Comparison of ENCODE assay signal across 23 cellular contexts in genomic region chr5:172015346-172015745, GRCh38.
"Had no signal": no experiment of that assay in that cellular context is flagged by ENCODE, and none has a peak within 500 bp of the region (broad histone marks: within the 10 kb centered on the region; RNA-seq: fewer than 3 reads in every experiment).

No MANE protein-coding gene starts in this region.

- H3K4me1 Mint-ChIP-seq: activated naive CD4-positive, alpha-beta T cell treated with anti-CD3 and anti-CD28 coated beads, Interleukin-2, amount 50 U/mL, for 24 hours; central memory CD8-positive, alpha-beta T cell had no signal

- ATAC-seq: Right ventricle myocardium inferior had no signal

- DNase-seq: activated CD4-positive, alpha-beta T cell treated with anti-CD3 and anti-CD28 coated beads for 48 hours; activated CD4-positive, alpha-beta T cell treated with anti-CD3 and anti-CD28 coated beads, Interleukin-2, amount 50 U/mL, for 4 hours; activated CD8-positive, alpha-beta memory T cell treated with anti-CD3 and anti-CD28 coated beads for 24 hours; activated effector memory CD4-positive, alpha-beta T cell treated with Interleukin-2 at 50 U/mL for 16 hours; activated naive CD4-positive, alpha-beta T cell; amygdala; MG63; NCI-H1105; NCI-H1436; NCI-H1694 treated with DMSO at 0.1 percent for 48 hours; NCI-H2029 treated with DMSO at 0.1 percent for 48 hours; NCI-H345; NCI-H510A; NCI-H526 treated with DMSO at 0.1 percent for 48 hours; NCI-H82; RPMI8226; T-helper 1 cell; WERI-Rb-1 had no signal

- H3K4me3 Mint-ChIP-seq: activated naive CD4-positive, alpha-beta T cell treated with anti-CD3 and anti-CD28 coated beads, Interleukin-2, amount 50 U/mL, for 24 hours; brain; central memory CD8-positive, alpha-beta T cell had no signal

- H3K36me3 Mint-ChIP-seq: activated naive CD4-positive, alpha-beta T cell treated with anti-CD3 and anti-CD28 coated beads, Interleukin-2, amount 50 U/mL, for 24 hours; brain had no signal

- H3K4me3 ChIP-seq: MG63, SK-N-MC had no signal

- H3K27ac ChIP-seq: SK-N-MC, WERI-Rb-1 had no signal

- H3K27ac Mint-ChIP-seq: activated naive CD4-positive, alpha-beta T cell treated with anti-CD3 and anti-CD28 coated beads, Interleukin-2, amount 50 U/mL, for 24 hours; brain had no signal

- H3K9me3 Mint-ChIP-seq: activated naive CD4-positive, alpha-beta T cell treated with anti-CD3 and anti-CD28 coated beads, Interleukin-2, amount 50 U/mL, for 24 hours; brain; central memory CD8-positive, alpha-beta T cell had no signal

- H3K9me3 ChIP-seq: MG63 had no signal

- H3K27me3 ChIP-seq: MG63 had no signal

- H3K27me3 Mint-ChIP-seq: activated naive CD4-positive, alpha-beta T cell treated with anti-CD3 and anti-CD28 coated beads, Interleukin-2, amount 50 U/mL, for 24 hours; central memory CD8-positive, alpha-beta T cell had no signal

- H3K36me3 ChIP-seq: MG63, WERI-Rb-1 had no signal
